ENCODE assay signal across 8 cellular contexts in the genomic region with DNA sequence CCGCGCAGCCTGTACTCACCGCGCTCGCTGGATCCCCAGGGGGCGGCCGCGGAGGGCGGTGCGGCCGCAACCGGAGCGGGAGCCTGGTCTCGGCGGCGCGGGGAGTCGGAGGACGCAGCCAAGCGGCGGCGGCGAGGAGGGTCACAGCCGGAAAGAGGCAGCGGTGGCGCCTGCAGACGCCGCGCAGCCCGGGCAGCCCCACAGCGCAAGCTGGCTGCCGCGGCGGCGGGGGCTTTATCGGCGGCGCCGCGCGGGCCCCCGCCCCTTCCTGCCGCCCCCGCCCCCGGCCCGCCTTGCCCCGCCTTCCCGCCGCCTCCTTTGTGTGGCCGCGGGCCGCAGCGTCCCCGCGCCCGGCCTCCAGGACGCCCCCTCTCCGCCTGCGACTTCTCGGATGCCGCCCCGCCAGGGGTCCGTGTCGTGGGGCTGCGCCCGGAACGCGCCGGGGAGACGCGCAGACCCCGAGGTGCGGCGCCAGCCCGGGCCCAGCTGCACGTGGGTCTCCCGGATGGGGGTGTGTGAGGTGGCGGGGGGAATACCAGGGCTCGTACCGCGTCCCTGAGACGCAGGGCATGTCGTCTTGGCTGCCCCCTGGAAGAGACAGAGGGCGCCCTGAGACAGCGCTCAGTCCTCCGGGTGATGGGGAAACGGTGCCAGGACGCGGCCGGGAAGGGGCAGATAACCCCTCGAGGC. TPM values are rescaled to one million over a fixed set of nuclear protein-coding genes. Genes with fewer than 3 reads are reported as not detected.
A peak's percentile ranks its signal among the peaks of the same experiment; 100 is the strongest.
DNase-seq lines count a peak whose midpoint lies in the region; ATAC-seq and TF ChIP-seq lines count a peak whose summit lies in the region.

A gene with protein sequence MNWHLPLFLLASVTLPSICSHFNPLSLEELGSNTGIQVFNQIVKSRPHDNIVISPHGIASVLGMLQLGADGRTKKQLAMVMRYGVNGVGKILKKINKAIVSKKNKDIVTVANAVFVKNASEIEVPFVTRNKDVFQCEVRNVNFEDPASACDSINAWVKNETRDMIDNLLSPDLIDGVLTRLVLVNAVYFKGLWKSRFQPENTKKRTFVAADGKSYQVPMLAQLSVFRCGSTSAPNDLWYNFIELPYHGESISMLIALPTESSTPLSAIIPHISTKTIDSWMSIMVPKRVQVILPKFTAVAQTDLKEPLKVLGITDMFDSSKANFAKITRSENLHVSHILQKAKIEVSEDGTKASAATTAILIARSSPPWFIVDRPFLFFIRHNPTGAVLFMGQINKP (minus strand): TSS at position 207 of the 690 bp plus-strand sequence. CDS start 37,386 bp downstream, outside the sequence.

- no peaks in the 10 kb centered on the region for H3K9me3 ChIP-seq in CD8-positive, alpha-beta memory T cell (ENCODE audit: low read length)
- H3K9me3 ChIP-seq in HUES48 (ENCODE audit: control insufficient read depth, insufficient read depth, low read length) (no peaks in the 10 kb centered on the region), aorta (ENCODE audit: control insufficient read depth, low read length) (no peaks in the 10 kb centered on the region)

- peak in 3 of 5 donors; percentile 3 to 45 (median 13) for DNase-seq in CD8-positive, alpha-beta memory T cell
- peak; percentile 76 for DNase-seq in GM20000 (ENCODE audit: low spot score)
- peak; percentile 47 for DNase-seq in SKM-1 treated with dmso at 0.1 percent for 144 hours (lab: John Stamatoyannopoulos, UW; ENCODE audit: unreplicated experiment)
- peak; percentile 14 for DNase-seq in amniotic epithelial cell (ENCODE audit: low read depth)
- peak; percentile 70 for DNase-seq in left ventricle myocardium superior
- peak; percentile 90 for DNase-seq in posterior vena cava (ENCODE audit: low spot score)
- peak; percentile 56 to 86 for DNase-seq in aorta

- H3K4me3 Mint-ChIP-seq in CD8-positive, alpha-beta memory T cell = peak within 1 kb of the TSS; percentile 77 to 96 (median 89)

- ATAC-seq in left ventricle myocardium superior = peak; percentile 80
- ATAC-seq in aorta (ENCODE audit: low FRiP score) = peak; percentile 75

- H3K27ac Mint-ChIP-seq in CD8-positive, alpha-beta memory T cell = peak within 1 kb of the TSS in 3 of 8 donors; percentile 13 to 67 (median 51)

- H3K9me3 Mint-ChIP-seq in CD8-positive, alpha-beta memory T cell = peaks cover 0 to 2% (median 0%) of the 10 kb centered on the region in 5 donors

- H3K9ac ChIP-seq in HUES48 (ENCODE audit: low read depth, low read length) = peak within 1 kb of the TSS; percentile 70

- H3K4me3 ChIP-seq in CD8-positive, alpha-beta memory T cell (ENCODE audit: low read length) = peak within 1 kb of the TSS; percentile 66
- H3K4me3 ChIP-seq in HUES48 (ENCODE audit: low read depth, low read length) = peak within 1 kb of the TSS; percentile 78
- peak within 1 kb of the TSS; percentile 63 to 65 for H3K4me3 ChIP-seq in aorta (ENCODE audit: low read length in 2 of 2)

- WGBS in aorta, 2 donors = 0% methylated on average over 63 to 91 of the region's 91 CpGs

- intact Hi-C loops in left ventricle myocardium superior (cut with micrococcal nuclease) (no loop called here), posterior vena cava (cut with DNase I) (no loop called here), aorta (cut with DNase I) (no loop called here)

- H3K36me3 ChIP-seq in CD8-positive, alpha-beta memory T cell (ENCODE audit: insufficient read depth, low read length) = no peaks in the 10 kb centered on the region
- no peaks in the 10 kb centered on the region for H3K36me3 ChIP-seq in HUES48 (ENCODE audit: control insufficient read depth, insufficient read depth, low read length)
- H3K36me3 ChIP-seq in aorta (ENCODE audit: control insufficient read depth in 1 of 2, insufficient read depth in 2 of 2, low read length in 1 of 2) = no peaks in the 10 kb centered on the region

- TF ChIP-seq CTCF in GM20000 (IDR thresholded peaks at IDR 0.05; ENCODE audit: extremely low read depth, missing control alignments) = no peak

- H3K27me3 ChIP-seq in CD8-positive, alpha-beta memory T cell (ENCODE audit: insufficient read depth, low read length, poor library complexity, severe bottlenecking) = peaks cover 9% of the 10 kb centered on the region
- H3K27me3 ChIP-seq in HUES48 (ENCODE audit: control insufficient read depth, insufficient read depth, low read length) = peaks cover 42% of the 10 kb centered on the region
- H3K27me3 ChIP-seq in aorta (ENCODE audit: control insufficient read depth in 1 of 2, insufficient read depth in 2 of 2, low read length in 1 of 2) = no peaks in the 10 kb centered on the region

- peaks cover 14 to 20% (median 20%) of the 10 kb centered on the region in 3 donors for H3K4me1 Mint-ChIP-seq in CD8-positive, alpha-beta memory T cell

- CTCF ChIA-PET in CD8-positive, alpha-beta memory T cell (lab: Charles Lee) = no interaction called here

- no peak within 1 kb of the TSS for H3K27ac ChIP-seq in CD8-positive, alpha-beta memory T cell (ENCODE audit: low read depth, low read length)
- H3K27ac ChIP-seq in HUES48 (ENCODE audit: low read depth, low read length) (peak within 1 kb of the TSS; percentile 48), aorta (ENCODE audit: low read depth in 1 of 2, low read length in 2 of 2) (no peak within 1 kb of the TSS)

- H3K27me3 Mint-ChIP-seq in CD8-positive, alpha-beta memory T cell = peaks cover 40 to 81% of the 10 kb centered on the region in 2 donors

- POLR2A ChIA-PET in CD8-positive, alpha-beta memory T cell (lab: Charles Lee) = no interaction called here

- peaks cover 0 to 2% (median 0%) of the 10 kb centered on the region in 3 donors for H3K36me3 Mint-ChIP-seq in CD8-positive, alpha-beta memory T cell

- H3K4me1 ChIP-seq in CD8-positive, alpha-beta memory T cell (ENCODE audit: insufficient read depth, low read length) = peaks cover 5% of the 10 kb centered on the region
- H3K4me1 ChIP-seq in HUES48 (ENCODE audit: control insufficient read depth, insufficient read depth, low read length) (peaks cover 2% of the 10 kb centered on the region; the same call in 1 of the 2 replicates), aorta (ENCODE audit: control insufficient read depth in 1 of 2, insufficient read depth in 2 of 2, low read length in 2 of 2) (no peaks in the 10 kb centered on the region)

RNA-seq across cellular contexts. Expression of the gene that starts here (rescaled TPM):
- 1 to 10 TPM; 5.0 to 6.4 TPM for total RNA-seq in CD8-positive, alpha-beta memory T cell
- 2.2 TPM for polyA plus RNA-seq in CD8-positive, alpha-beta memory T cell
- total RNA-seq in left ventricle myocardium superior = 6.0 TPM
- total RNA-seq in posterior vena cava = 100 to 1,000 TPM; 385 to 718 TPM
- total RNA-seq in aorta = 100 to 1,000 TPM; 183 to 222 TPM
- polyA plus RNA-seq in aorta = 10 to 100 TPM; 11.7 to 12.3 TPM

Comparison
In these comparisons a context has a peak if more than half of its experiments do, and no peak if none do; other contexts are left out.
1. RNA of the gene that starts here (total RNA-seq): 385 to 718 TPM in posterior vena cava and 183 to 222 TPM in aorta; 5.0 to 6.4 TPM in CD8-positive, alpha-beta memory T cell and 6.0 TPM in left ventricle myocardium superior (single experiment); every median in the first group is over 10 times any median in the second.
2. DNase-seq: peak in every context shown above with its lines; median percentile 90 in posterior vena cava; 76 in GM20000; 71 in aorta; 70 in left ventricle myocardium superior; 47 in SKM-1 treated with dmso at 0.1 percent for 144 hours; 14 in amniotic epithelial cell; 13 in CD8-positive, alpha-beta memory T cell.
3. Peak in every context shown above with its lines, with median percentiles within 50 percentile points of each other: H3K4me3 ChIP-seq.